Comparison of ENCODE assay signal across 26 cellular contexts in genomic region chr7:1400351-1400750, GRCh38.
"Had no signal": no experiment of that assay in that cellular context is flagged by ENCODE, and none has a peak within 500 bp of the region (broad histone marks: within the 10 kb centered on the region; RNA-seq: fewer than 3 reads in every experiment).

No MANE protein-coding gene starts in this region.

- H3K27ac Mint-ChIP-seq: activated naive CD8-positive, alpha-beta T cell; naive thymus-derived CD4-positive, alpha-beta T cell; stimulated activated effector memory CD8-positive, alpha-beta T cell treated with anti-CD3 and anti-CD28 coated beads, Interleukin-12 subunit alpha, Interleukin-12 subunit beta, amount 100 ng/mL, for 72 hours; stimulated activated naive CD8-positive, alpha-beta T cell treated with anti-CD3 and anti-CD28 coated beads, Interleukin-15, Interleukin-2, amounts not matched to agents 100 ng/mL and 50 ng/mL, for 24 hours had no signal

- H3K79me2 ChIP-seq: hepatocyte had no signal

- H3K4me2 ChIP-seq: hepatocyte had no signal

- DNase-seq: activated CD4-positive, alpha-beta T cell treated with anti-CD3 and anti-CD28 coated beads for 4 hours; activated CD4-positive, alpha-beta T cell treated with anti-CD3 and anti-CD28 coated beads, Interleukin-2, amount 50 U/mL, for 4 hours; activated effector memory CD4-positive, alpha-beta T cell treated with Interleukin-2 at 50 U/mL for 16 hours; activated naive CD4-positive, alpha-beta T cell treated with Interleukin-2 at 50 U/mL for 16 hours; activated T-cell treated with anti-CD3 and anti-CD28 coated beads for 4 hours; cerebellar nuclear complex; colonic mucosa; effector CD8-positive, alpha-beta T cell; esophagus squamous epithelium; foreskin melanocyte; glutamatergic neuron; left cardiac atrium; midbrain; retina; stimulated activated CD4-positive, alpha-beta T cell treated with anti-CD3 and anti-CD28 coated beads, Interleukin-12 subunit alpha, Interleukin-12 subunit beta, amount 100 ng/mL, for 4 hours; stimulated activated CD4-positive, alpha-beta T cell treated with anti-CD3 and anti-CD28 coated beads, Interleukin-4, amount 100 ng/mL, for 24 hours; T-helper 1 cell; upper lobe of left lung had no signal

- H3K4me3 Mint-ChIP-seq: activated naive CD8-positive, alpha-beta T cell; naive thymus-derived CD4-positive, alpha-beta T cell; stimulated activated effector memory CD8-positive, alpha-beta T cell treated with anti-CD3 and anti-CD28 coated beads, Interleukin-12 subunit alpha, Interleukin-12 subunit beta, amount 100 ng/mL, for 72 hours; stimulated activated naive CD8-positive, alpha-beta T cell treated with anti-CD3 and anti-CD28 coated beads, Interleukin-15, Interleukin-2, amounts not matched to agents 100 ng/mL and 50 ng/mL, for 24 hours had no signal

- H3K9me3 ChIP-seq: colonic mucosa had no signal

- H3K4me3 ChIP-seq: colonic mucosa, esophagus squamous epithelium, hepatocyte, skin epidermis, upper lobe of left lung had no signal

- H3K9me3 Mint-ChIP-seq: stimulated activated effector memory CD8-positive, alpha-beta T cell treated with anti-CD3 and anti-CD28 coated beads, Interleukin-12 subunit alpha, Interleukin-12 subunit beta, amount 100 ng/mL, for 72 hours had no signal

- H3K4me1 ChIP-seq: colonic mucosa had no signal

- ATAC-seq: left cardiac atrium; naive thymus-derived CD4-positive, alpha-beta T cell; sciatic nerve; stimulated activated effector memory CD8-positive, alpha-beta T cell treated with anti-CD3 and anti-CD28 coated beads, Interleukin-12 subunit alpha, Interleukin-12 subunit beta, amount 100 ng/mL, for 72 hours had no signal

- H3K36me3 ChIP-seq: colonic mucosa, esophagus squamous epithelium, upper lobe of left lung had no signal

- H3K36me3 Mint-ChIP-seq: activated naive CD8-positive, alpha-beta T cell; stimulated activated effector memory CD8-positive, alpha-beta T cell treated with anti-CD3 and anti-CD28 coated beads, Interleukin-12 subunit alpha, Interleukin-12 subunit beta, amount 100 ng/mL, for 72 hours had no signal

- H3K27ac ChIP-seq: colonic mucosa, epithelial cell of prostate, esophagus squamous epithelium, hepatocyte, skin epidermis, upper lobe of left lung had no signal

- H2AFZ ChIP-seq: hepatocyte had no signal
